1 cellular context compared by ENCODE assay signal in the genomic region with DNA sequence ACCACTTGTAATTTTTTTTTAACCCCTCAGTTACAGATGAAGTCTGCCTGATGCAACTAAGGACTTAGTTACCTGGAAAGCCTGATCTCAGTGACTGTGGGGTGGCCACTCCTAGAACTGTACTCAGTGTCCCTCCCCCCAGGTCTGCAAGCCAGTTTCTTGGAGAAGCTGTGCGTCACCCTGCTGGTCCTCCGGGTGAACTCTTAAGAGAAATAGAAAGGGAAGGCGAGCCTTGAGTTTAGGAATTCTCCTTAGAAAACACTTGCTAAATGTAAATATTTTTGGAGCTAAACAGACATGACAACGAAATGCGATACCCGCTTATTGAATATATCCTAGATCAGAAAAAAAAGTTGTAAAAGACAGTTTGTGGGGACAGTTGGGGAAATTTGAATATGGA.
TF ChIP-seq lines count a peak whose summit lies in the region.

No MANE protein-coding gene starts in this region.

TF ChIP-seq in GM23338, 12 proteins besides CTCF, POLR2A, EP300 and RAD21 (continued from another document):
- TF ChIP-seq, protein P1, sequence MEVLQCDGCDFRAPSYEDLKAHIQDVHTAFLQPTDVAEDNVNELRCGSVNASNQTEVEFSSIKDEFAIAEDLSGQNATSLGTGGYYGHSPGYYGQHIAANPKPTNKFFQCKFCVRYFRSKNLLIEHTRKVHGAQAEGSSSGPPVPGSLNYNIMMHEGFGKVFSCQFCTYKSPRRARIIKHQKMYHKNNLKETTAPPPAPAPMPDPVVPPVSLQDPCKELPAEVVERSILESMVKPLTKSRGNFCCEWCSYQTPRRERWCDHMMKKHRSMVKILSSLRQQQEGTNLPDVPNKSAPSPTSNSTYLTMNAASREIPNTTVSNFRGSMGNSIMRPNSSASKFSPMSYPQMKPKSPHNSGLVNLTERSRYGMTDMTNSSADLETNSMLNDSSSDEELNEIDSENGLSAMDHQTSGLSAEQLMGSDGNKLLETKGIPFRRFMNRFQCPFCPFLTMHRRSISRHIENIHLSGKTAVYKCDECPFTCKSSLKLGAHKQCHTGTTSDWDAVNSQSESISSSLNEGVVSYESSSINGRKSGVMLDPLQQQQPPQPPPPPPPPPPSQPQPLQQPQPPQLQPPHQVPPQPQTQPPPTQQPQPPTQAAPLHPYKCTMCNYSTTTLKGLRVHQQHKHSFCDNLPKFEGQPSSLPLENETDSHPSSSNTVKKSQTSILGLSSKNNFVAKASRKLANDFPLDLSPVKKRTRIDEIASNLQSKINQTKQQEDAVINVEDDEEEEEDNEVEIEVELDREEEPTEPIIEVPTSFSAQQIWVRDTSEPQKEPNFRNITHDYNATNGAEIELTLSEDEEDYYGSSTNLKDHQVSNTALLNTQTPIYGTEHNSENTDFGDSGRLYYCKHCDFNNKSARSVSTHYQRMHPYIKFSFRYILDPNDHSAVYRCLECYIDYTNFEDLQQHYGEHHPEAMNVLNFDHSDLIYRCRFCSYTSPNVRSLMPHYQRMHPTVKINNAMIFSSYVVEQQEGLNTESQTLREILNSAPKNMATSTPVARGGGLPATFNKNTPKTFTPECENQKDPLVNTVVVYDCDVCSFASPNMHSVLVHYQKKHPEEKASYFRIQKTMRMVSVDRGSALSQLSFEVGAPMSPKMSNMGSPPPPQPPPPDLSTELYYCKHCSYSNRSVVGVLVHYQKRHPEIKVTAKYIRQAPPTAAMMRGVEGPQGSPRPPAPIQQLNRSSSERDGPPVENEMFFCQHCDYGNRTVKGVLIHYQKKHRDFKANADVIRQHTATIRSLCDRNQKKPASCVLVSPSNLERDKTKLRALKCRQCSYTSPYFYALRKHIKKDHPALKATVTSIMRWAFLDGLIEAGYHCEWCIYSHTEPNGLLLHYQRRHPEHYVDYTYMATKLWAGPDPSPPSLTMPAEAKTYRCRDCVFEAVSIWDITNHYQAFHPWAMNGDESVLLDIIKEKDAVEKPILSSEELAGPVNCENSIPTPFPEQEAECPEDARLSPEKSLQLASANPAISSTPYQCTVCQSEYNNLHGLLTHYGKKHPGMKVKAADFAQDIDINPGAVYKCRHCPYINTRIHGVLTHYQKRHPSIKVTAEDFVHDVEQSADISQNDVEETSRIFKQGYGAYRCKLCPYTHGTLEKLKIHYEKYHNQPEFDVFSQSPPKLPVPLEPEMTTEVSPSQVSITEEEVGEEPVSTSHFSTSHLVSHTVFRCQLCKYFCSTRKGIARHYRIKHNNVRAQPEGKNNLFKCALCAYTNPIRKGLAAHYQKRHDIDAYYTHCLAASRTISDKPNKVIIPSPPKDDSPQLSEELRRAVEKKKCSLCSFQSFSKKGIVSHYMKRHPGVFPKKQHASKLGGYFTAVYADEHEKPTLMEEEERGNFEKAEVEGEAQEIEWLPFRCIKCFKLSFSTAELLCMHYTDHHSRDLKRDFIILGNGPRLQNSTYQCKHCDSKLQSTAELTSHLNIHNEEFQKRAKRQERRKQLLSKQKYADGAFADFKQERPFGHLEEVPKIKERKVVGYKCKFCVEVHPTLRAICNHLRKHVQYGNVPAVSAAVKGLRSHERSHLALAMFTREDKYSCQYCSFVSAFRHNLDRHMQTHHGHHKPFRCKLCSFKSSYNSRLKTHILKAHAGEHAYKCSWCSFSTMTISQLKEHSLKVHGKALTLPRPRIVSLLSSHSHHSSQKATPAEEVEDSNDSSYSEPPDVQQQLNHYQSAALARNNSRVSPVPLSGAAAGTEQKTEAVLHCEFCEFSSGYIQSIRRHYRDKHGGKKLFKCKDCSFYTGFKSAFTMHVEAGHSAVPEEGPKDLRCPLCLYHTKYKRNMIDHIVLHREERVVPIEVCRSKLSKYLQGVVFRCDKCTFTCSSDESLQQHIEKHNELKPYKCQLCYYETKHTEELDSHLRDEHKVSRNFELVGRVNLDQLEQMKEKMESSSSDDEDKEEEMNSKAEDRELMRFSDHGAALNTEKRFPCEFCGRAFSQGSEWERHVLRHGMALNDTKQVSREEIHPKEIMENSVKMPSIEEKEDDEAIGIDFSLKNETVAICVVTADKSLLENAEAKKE (CRISPR knock-in tag; IDR thresholded peaks at IDR 0.05) = no peak
- no peak for TF ChIP-seq ZNF114 (CRISPR knock-in tag; IDR thresholded peaks at IDR 0.05)
- TF ChIP-seq POLR2AphosphoS5 (IDR thresholded peaks at IDR 0.05; ENCODE audit: low read depth) = no peak
- no peak for TF ChIP-seq NANOG (IDR thresholded peaks at IDR 0.05; ENCODE audit: borderline replicate concordance)
- TF ChIP-seq EZH2 (IDR thresholded peaks at IDR 0.05; ENCODE audit: low read depth, unreplicated experiment) = no peak
- no peak for TF ChIP-seq STAT1 (IDR thresholded peaks at IDR 0.05; ENCODE audit: unreplicated experiment)
- TF ChIP-seq, protein P2, sequence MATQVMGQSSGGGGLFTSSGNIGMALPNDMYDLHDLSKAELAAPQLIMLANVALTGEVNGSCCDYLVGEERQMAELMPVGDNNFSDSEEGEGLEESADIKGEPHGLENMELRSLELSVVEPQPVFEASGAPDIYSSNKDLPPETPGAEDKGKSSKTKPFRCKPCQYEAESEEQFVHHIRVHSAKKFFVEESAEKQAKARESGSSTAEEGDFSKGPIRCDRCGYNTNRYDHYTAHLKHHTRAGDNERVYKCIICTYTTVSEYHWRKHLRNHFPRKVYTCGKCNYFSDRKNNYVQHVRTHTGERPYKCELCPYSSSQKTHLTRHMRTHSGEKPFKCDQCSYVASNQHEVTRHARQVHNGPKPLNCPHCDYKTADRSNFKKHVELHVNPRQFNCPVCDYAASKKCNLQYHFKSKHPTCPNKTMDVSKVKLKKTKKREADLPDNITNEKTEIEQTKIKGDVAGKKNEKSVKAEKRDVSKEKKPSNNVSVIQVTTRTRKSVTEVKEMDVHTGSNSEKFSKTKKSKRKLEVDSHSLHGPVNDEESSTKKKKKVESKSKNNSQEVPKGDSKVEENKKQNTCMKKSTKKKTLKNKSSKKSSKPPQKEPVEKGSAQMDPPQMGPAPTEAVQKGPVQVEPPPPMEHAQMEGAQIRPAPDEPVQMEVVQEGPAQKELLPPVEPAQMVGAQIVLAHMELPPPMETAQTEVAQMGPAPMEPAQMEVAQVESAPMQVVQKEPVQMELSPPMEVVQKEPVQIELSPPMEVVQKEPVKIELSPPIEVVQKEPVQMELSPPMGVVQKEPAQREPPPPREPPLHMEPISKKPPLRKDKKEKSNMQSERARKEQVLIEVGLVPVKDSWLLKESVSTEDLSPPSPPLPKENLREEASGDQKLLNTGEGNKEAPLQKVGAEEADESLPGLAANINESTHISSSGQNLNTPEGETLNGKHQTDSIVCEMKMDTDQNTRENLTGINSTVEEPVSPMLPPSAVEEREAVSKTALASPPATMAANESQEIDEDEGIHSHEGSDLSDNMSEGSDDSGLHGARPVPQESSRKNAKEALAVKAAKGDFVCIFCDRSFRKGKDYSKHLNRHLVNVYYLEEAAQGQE (IDR thresholded peaks at IDR 0.05; ENCODE audit: unreplicated experiment) = no peak
